In genomic region chr2:62407838-62408589, GRCh38 we compare ENCODE assay signal across 18 cellular contexts.
"Had no signal": no experiment of that assay in that cellular context is flagged by ENCODE, and none has a peak within 500 bp of the region (broad histone marks: within the 10 kb centered on the region; RNA-seq: fewer than 3 reads in every experiment).

No MANE protein-coding gene starts in this region.

- H3K9me3 ChIP-seq: left lung, tibial artery, vagina had no signal

- H3K27me3 Mint-ChIP-seq: activated naive CD8-positive, alpha-beta T cell; effector memory CD8-positive, alpha-beta T cell; naive thymus-derived CD8-positive, alpha-beta T cell had no signal

- H3K4me3 ChIP-seq: cardiac muscle cell, left lung, skin epidermis, tibial artery, vagina had no signal

- H3K27ac ChIP-seq: cardiac muscle cell, left lung, tibial artery, vagina had no signal

- H3K36me3 Mint-ChIP-seq: activated naive CD8-positive, alpha-beta T cell; naive thymus-derived CD8-positive, alpha-beta T cell had no signal

- H3K4me3 Mint-ChIP-seq: activated naive CD8-positive, alpha-beta T cell; activated T-helper 1 cell treated with anti-CD3 and anti-CD28 coated beads, Interleukin-12 subunit alpha, Interleukin-12 subunit beta, Interleukin-2, Interleukin-4 antibody, amounts not matched to agents 30 ng/mL and 10 ng/mL and 1 ng/mL, durations not matched to agents 14 hours and 24 hours and 36 hours; effector memory CD8-positive, alpha-beta T cell; T-helper 2 cell treated with Interferon-gamma antibody and Interleukin-4, amounts not matched to agents 5 μg/mL and 100 μg/mL, for 36 hours had no signal

- H3K27me3 ChIP-seq: cardiac muscle cell, left lung, tibial artery, vagina had no signal

- H3K36me3 ChIP-seq: cardiac muscle cell, left lung, tibial artery, vagina had no signal

- H3K9me3 Mint-ChIP-seq: activated T-helper 1 cell treated with anti-CD3 and anti-CD28 coated beads, Interleukin-12 subunit alpha, Interleukin-12 subunit beta, Interleukin-2, Interleukin-4 antibody, amounts not matched to agents 30 ng/mL and 10 ng/mL and 1 ng/mL, durations not matched to agents 14 hours and 24 hours and 36 hours; effector memory CD8-positive, alpha-beta T cell; naive thymus-derived CD8-positive, alpha-beta T cell; T-helper 2 cell treated with Interferon-gamma antibody and Interleukin-4, amounts not matched to agents 5 μg/mL and 100 μg/mL, for 36 hours had no signal

- ATAC-seq: effector memory CD8-positive, alpha-beta T cell; left lung; naive thymus-derived CD8-positive, alpha-beta T cell; stimulated activated naive CD8-positive, alpha-beta T cell treated with anti-CD3 and anti-CD28 coated beads, Interleukin-15, Interleukin-2, amounts not matched to agents 100 U/mL and 50 U/mL, for 24 hours had no signal

- DNase-seq: activated CD4-positive, alpha-beta T cell treated with anti-CD3 and anti-CD28 coated beads, Interleukin-2, amount 50 U/mL, for 48 hours; activated gamma-delta T cell treated with Interleukin-2 at 50 U/mL for 16 hours; activated T-cell treated with anti-CD3 and anti-CD28 coated beads for 4 hours; effector memory CD8-positive, alpha-beta T cell; kidney; left lung; naive thymus-derived CD8-positive, alpha-beta T cell; posterior cingulate gyrus; retina; stimulated activated naive CD8-positive, alpha-beta T cell treated with anti-CD3 and anti-CD28 coated beads, Interleukin-15, Interleukin-2, amounts not matched to agents 100 U/mL and 50 U/mL, for 24 hours; substantia nigra had no signal

- H3K27ac Mint-ChIP-seq: activated naive CD8-positive, alpha-beta T cell; activated T-helper 1 cell treated with anti-CD3 and anti-CD28 coated beads, Interleukin-12 subunit alpha, Interleukin-12 subunit beta, Interleukin-2, Interleukin-4 antibody, amounts not matched to agents 30 ng/mL and 10 ng/mL and 1 ng/mL, durations not matched to agents 14 hours and 24 hours and 36 hours; effector memory CD8-positive, alpha-beta T cell; T-helper 2 cell treated with Interferon-gamma antibody and Interleukin-4, amounts not matched to agents 5 μg/mL and 100 μg/mL, for 36 hours had no signal
